ENCODE assay signal across 8 cellular contexts in the genomic region with DNA sequence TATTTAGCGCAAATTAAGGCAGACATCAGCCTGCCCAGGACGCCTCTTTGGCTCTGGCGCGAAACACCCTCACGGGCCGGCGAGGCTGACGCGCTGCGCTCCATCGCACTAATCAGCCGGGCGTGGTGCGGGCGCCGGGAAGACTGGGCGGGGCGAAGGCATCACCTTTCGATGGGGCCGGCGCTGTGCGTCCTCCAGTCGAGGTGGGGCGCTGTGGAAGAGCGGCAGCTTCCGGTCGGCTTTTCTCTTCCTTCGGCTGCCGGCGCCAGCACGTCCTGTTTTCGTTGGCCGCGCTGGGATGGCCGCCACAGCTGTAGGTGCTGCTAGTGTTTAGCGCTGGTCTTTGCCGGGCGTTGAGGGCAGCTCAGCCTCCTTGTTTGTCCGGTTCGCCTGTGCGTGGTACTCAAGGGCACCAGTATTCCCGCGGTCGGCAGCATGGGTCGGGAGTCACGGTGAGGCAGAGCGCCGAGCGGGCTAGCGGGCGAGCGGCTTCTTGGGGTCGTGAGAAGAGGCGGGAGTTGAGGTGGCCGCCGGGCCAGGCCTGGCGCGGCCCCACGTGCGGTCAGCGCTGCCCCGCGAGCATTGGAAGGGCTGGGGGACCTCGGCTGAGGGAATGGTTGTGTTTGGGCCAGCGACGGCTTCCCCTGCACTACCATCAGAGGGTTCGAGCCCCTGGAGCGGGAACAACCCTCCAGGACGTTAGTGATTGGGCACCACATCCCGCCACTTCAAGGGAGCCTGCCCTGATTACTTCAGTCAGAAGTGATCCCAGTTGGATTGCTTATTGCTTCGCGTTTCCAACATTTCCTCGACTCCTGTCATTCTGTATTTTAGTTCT. TPM values are rescaled to one million over a fixed set of nuclear protein-coding genes. Genes with fewer than 3 reads are reported as not detected.
DNase-seq lines count a peak whose midpoint lies in the region; ATAC-seq and TF ChIP-seq lines count a peak whose summit lies in the region.

A gene with protein sequence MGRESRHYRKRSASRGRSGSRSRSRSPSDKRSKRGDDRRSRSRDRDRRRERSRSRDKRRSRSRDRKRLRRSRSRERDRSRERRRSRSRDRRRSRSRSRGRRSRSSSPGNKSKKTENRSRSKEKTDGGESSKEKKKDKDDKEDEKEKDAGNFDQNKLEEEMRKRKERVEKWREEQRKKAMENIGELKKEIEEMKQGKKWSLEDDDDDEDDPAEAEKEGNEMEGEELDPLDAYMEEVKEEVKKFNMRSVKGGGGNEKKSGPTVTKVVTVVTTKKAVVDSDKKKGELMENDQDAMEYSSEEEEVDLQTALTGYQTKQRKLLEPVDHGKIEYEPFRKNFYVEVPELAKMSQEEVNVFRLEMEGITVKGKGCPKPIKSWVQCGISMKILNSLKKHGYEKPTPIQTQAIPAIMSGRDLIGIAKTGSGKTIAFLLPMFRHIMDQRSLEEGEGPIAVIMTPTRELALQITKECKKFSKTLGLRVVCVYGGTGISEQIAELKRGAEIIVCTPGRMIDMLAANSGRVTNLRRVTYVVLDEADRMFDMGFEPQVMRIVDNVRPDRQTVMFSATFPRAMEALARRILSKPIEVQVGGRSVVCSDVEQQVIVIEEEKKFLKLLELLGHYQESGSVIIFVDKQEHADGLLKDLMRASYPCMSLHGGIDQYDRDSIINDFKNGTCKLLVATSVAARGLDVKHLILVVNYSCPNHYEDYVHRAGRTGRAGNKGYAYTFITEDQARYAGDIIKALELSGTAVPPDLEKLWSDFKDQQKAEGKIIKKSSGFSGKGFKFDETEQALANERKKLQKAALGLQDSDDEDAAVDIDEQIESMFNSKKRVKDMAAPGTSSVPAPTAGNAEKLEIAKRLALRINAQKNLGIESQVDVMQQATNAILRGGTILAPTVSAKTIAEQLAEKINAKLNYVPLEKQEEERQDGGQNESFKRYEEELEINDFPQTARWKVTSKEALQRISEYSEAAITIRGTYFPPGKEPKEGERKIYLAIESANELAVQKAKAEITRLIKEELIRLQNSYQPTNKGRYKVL (plus strand): TSS at position 276 of the 838 bp plus-strand sequence. CDS start 160 bp downstream, at position 436.

- ATAC-seq in HG02610 (IDR thresholded peaks at IDR 0.05; ENCODE audit: unreplicated experiment), result peak; percentile 96

- H3K9me3 ChIP-seq in ovary, result no peaks in the 10 kb centered on the region
- no peaks in the 10 kb centered on the region for H3K9me3 ChIP-seq in thyroid gland

- H3K27ac ChIP-seq in ovary, result no peak within 1 kb of the TSS
- peak within 1 kb of the TSS in 2 of 3 donors; percentile 53 to 57 for H3K27ac ChIP-seq in thyroid gland

- H3K4me3 Mint-ChIP-seq in activated naive CD8-positive, alpha-beta T cell, result peak within 1 kb of the TSS; percentile 99

- no peaks in the 10 kb centered on the region for H3K27me3 Mint-ChIP-seq in activated naive CD8-positive, alpha-beta T cell

- H3K4me1 ChIP-seq in ovary (ENCODE audit: insufficient read depth) (peaks cover 4% of the 10 kb centered on the region), thyroid gland (peaks cover 12 to 14% of the 10 kb centered on the region in 2 donors)

- H3K36me3 Mint-ChIP-seq in activated naive CD8-positive, alpha-beta T cell, result no peaks in the 10 kb centered on the region

- peak; percentile 84 for TF ChIP-seq POLR2A in GM10847 (IDR thresholded peaks at IDR 0.05; ENCODE audit: extremely low read depth, insufficient read length)
- TF ChIP-seq POLR2A in ovary (IDR thresholded peaks at IDR 0.05), result no peak
- peak in 1 of 2 donors; percentile 66 for TF ChIP-seq POLR2A in thyroid gland (IDR thresholded peaks at IDR 0.05)

- DNase-seq in NCI-H1092 treated with DMSO at 0.1 percent for 48 hours (lab: John Stamatoyannopoulos, UW) (peak; percentile 86), SKM-1 (lab: John Stamatoyannopoulos, UW; ENCODE audit: unreplicated experiment) (peak; percentile 89), glomerular visceral epithelial cell (ENCODE audit: extremely low spot score) (peak; percentile 97), ovary (peak; percentile 88 to 96 (median 93)), thyroid gland (peak; percentile 94 to 97)

- TF ChIP-seq CTCF in ovary (IDR thresholded peaks at IDR 0.05), result peak; percentile 43 to 79 (median 75)
- TF ChIP-seq CTCF in thyroid gland (IDR thresholded peaks at IDR 0.05), result peak; percentile 24 to 95 (median 68)

- H3K27ac Mint-ChIP-seq in activated naive CD8-positive, alpha-beta T cell, result peak within 1 kb of the TSS; percentile 98

- WGBS in ovary, 3 donors, result 0 to 1% (median 0%) methylated on average over 61 to 73 of the region's 73 CpGs
- 0 to 1% methylated on average over 13 to 28 of the region's 73 CpGs for WGBS in thyroid gland, 2 donors

- H3K27me3 ChIP-seq in ovary (no peaks in the 10 kb centered on the region), thyroid gland (no peaks in the 10 kb centered on the region)

- H3K4me1 Mint-ChIP-seq in activated naive CD8-positive, alpha-beta T cell (ENCODE audit: low read depth), result peaks cover 35% of the 10 kb centered on the region

- H3K9me3 Mint-ChIP-seq in activated naive CD8-positive, alpha-beta T cell (ENCODE audit: low read depth), result no peaks in the 10 kb centered on the region

- H3K36me3 ChIP-seq in ovary, result no peaks in the 10 kb centered on the region
- no peaks in the 10 kb centered on the region for H3K36me3 ChIP-seq in thyroid gland

- no peak for TF ChIP-seq EP300 in ovary (IDR thresholded peaks at IDR 0.05)

- H3K4me3 ChIP-seq in ovary (peak within 1 kb of the TSS; percentile 58), thyroid gland (replicated peaks in 1 of 3) (peak within 1 kb of the TSS; percentile 75 to 90 (median 76))

- intact Hi-C loops in ovary (cut with DNase I) (no loop called here), thyroid gland (cut with DNase I) (no loop called here)

RNA-seq across cellular contexts. Expression of the gene that starts here (rescaled TPM):
- total RNA-seq in ovary (10 to 100 TPM; 27.4 to 54.7 (median 41.1) TPM), thyroid gland (10 to 100 TPM; 37.3 to 97.0 (median 63.6) TPM)
- 10 to 100 TPM; 17.8 to 37.1 TPM for polyA plus RNA-seq in ovary

Comparison
In these comparisons a context has a peak if more than half of its experiments do, and no peak if none do; other contexts are left out.
1. H3K27ac ChIP-seq: peak in thyroid gland (2 of 3); none in ovary (0 of 2).
2. Peak in every context shown above with its lines, with median percentiles within 50 percentile points of each other: DNase-seq.